Comparison of ENCODE assay signal across 9 cellular contexts in genomic region chr19:48490980-48491792, GRCh38. TPM values are rescaled to one million over a fixed set of nuclear protein-coding genes. Genes with fewer than 3 reads are reported as not detected.
DNase-seq lines count a peak whose midpoint lies in the region; ATAC-seq and TF ChIP-seq lines count a peak whose summit lies in the region.
"Had no signal": no experiment of that assay in that cellular context is flagged by ENCODE, and none has a peak within 500 bp of the region (broad histone marks: within the 10 kb centered on the region; RNA-seq: fewer than 3 reads in every experiment).

No MANE protein-coding gene starts in this region.

- peaks cover 9% of the 10 kb centered on the region for H3K4me1 Mint-ChIP-seq in endodermal cell

- H3K4me2 ChIP-seq in DOHH2 (ENCODE audit: low read length) = peak overlapping the region; percentile 64

- H3K4me3 Mint-ChIP-seq in endodermal cell = peak overlapping the region; percentile 43

- H4K20me1 ChIP-seq in DOHH2 (ENCODE audit: control insufficient read depth, insufficient read depth, low read depth, low read length) = no peaks in the 10 kb centered on the region

- H3K27ac ChIP-seq in DOHH2 (ENCODE audit: low read depth, low read length) (no peak overlapping the region), endodermal cell (ENCODE audit: low read depth, low read length) (no peak overlapping the region)

- H3K9me3 Mint-ChIP-seq in endodermal cell = no peaks in the 10 kb centered on the region

- H3K4me1 ChIP-seq in DOHH2 (ENCODE audit: control insufficient read depth, low read length) (peaks cover 35% of the 10 kb centered on the region), endodermal cell (ENCODE audit: control insufficient read depth, insufficient read depth, low read length) (no peaks in the 10 kb centered on the region)

- H3K79me2 ChIP-seq in DOHH2 (ENCODE audit: control insufficient read depth, low read length) = no peaks in the 10 kb centered on the region

- ATAC-seq in HG03045 (IDR thresholded peaks at IDR 0.05; ENCODE audit: unreplicated experiment) (no peak), GM21723 (IDR thresholded peaks at IDR 0.05; ENCODE audit: unreplicated experiment) (no peak)

- 10 to 12% methylated on average over 14 to 39 of the region's 50 CpGs for WGBS in endodermal cell (ENCODE audit: insufficient coverage in 1 of 2, insufficient read length in 1 of 2), 2 experiments

- peaks cover 45% of the 10 kb centered on the region for H3K27me3 Mint-ChIP-seq in endodermal cell (ENCODE audit: insufficient read depth)

- TF ChIP-seq CTCF in DOHH2 (IDR thresholded peaks at IDR 0.05; ENCODE audit: low read depth, low read length, poor library complexity, severe bottlenecking) = no peak
- TF ChIP-seq CTCF in endodermal cell (conservative IDR thresholded peaks at IDR 0.05) = no peak

- H3K36me3 ChIP-seq in DOHH2 (ENCODE audit: control insufficient read depth, low read length) = no peaks in the 10 kb centered on the region
- H3K36me3 ChIP-seq in endodermal cell (ENCODE audit: control insufficient read depth, insufficient read depth, low read length) = no peaks in the 10 kb centered on the region

- no peaks in the 10 kb centered on the region for H3K9me2 ChIP-seq in DOHH2 (replicated peaks; ENCODE audit: control insufficient read depth, low read length)

- peaks cover 5% of the 10 kb centered on the region; the same call in 1 of the 2 replicates for H3F3A ChIP-seq in DOHH2 (ENCODE audit: control insufficient read depth, insufficient read depth)

- peaks cover 17% of the 10 kb centered on the region for H3K36me3 Mint-ChIP-seq in endodermal cell (ENCODE audit: low read depth)

- H3K27me3 ChIP-seq in DOHH2 (ENCODE audit: control insufficient read depth, low read length) = peaks cover 28% of the 10 kb centered on the region
- H3K27me3 ChIP-seq in endodermal cell (ENCODE audit: control insufficient read depth, insufficient read depth, low read length, poor library complexity, severe bottlenecking) = peaks cover 11% of the 10 kb centered on the region

- H3K27ac Mint-ChIP-seq in endodermal cell = peak overlapping the region; percentile 89

- no peak overlapping the region for H3K9ac ChIP-seq in endodermal cell (ENCODE audit: extremely low read depth, low read length, poor library complexity, severe bottlenecking)

- H3K4me3 ChIP-seq in DOHH2 (ENCODE audit: low read length) (peak overlapping the region; percentile 47), endodermal cell (ENCODE audit: low read length) (no peak overlapping the region)

- H3K9me3 ChIP-seq in DOHH2 (ENCODE audit: control insufficient read depth, insufficient read depth, low read length) = no peaks in the 10 kb centered on the region
- H3K9me3 ChIP-seq in endodermal cell (ENCODE audit: control insufficient read depth, low read length) = no peaks in the 10 kb centered on the region

- DNase-seq in MV-4-11 (lab: John Stamatoyannopoulos, UW) = peak; percentile 59
- peak; percentile 46 to 47 for DNase-seq in activated CD4-positive, alpha-beta T cell treated with anti-CD3 and anti-CD28 coated beads, Interleukin-2, amount 50 U/mL, for 4 hours
- peak; percentile 94 for DNase-seq in endodermal cell
- peak; percentile 54 to 64 for DNase-seq in stimulated activated CD4-positive, alpha-beta T cell treated with anti-CD3 and anti-CD28 coated beads, Interleukin-4, amount 100 ng/mL, for 4 hours
- no peak for DNase-seq in NCI-H345 (lab: John Stamatoyannopoulos, UW)

RNA-seq across cellular contexts. Expression of gene LMTK3, which starts 20.4 kb away (rescaled TPM):
- total RNA-seq in endodermal cell = 10 to 100 TPM; 11.1 to 14.5 TPM
- 9.3 TPM for polyA plus RNA-seq in endodermal cell (2013, experiment 1 of 2)
- 7.6 TPM for polyA plus RNA-seq in endodermal cell (2013, experiment 2 of 2)
- polyA plus RNA-seq: fibroblast of lung had no signal

RNA-seq across cellular contexts. Expression of gene CYTH2, which starts 22.0 kb away (rescaled TPM):
- total RNA-seq in endodermal cell = 100 to 1,000 TPM; 106 to 133 TPM
- polyA plus RNA-seq in endodermal cell (2013, experiment 1 of 2) = 133 TPM
- 112 TPM for polyA plus RNA-seq in endodermal cell (2013, experiment 2 of 2)

RNA-seq across cellular contexts. Expression of gene KCNJ14, which starts 35.8 kb away (rescaled TPM):
- 1 to 10 TPM in 1 of 2 donors, under 1 TPM in 1; 0.73 to 1.1 TPM for total RNA-seq in endodermal cell
- 0.43 TPM for polyA plus RNA-seq in endodermal cell (2013, experiment 1 of 2)
- 0.62 TPM for polyA plus RNA-seq in endodermal cell (2013, experiment 2 of 2)

RNA-seq across cellular contexts. Expression of gene GRWD1, which starts 45.4 kb away (rescaled TPM):
- 10 to 100 TPM; 36.6 to 39.2 TPM for total RNA-seq in endodermal cell
- polyA plus RNA-seq in endodermal cell (2013, experiment 1 of 2) = 15.0 TPM
- polyA plus RNA-seq in endodermal cell (2013, experiment 2 of 2) = 15.6 TPM
